Comparison of ENCODE assay signal across 1 cellular context in the genomic region with DNA sequence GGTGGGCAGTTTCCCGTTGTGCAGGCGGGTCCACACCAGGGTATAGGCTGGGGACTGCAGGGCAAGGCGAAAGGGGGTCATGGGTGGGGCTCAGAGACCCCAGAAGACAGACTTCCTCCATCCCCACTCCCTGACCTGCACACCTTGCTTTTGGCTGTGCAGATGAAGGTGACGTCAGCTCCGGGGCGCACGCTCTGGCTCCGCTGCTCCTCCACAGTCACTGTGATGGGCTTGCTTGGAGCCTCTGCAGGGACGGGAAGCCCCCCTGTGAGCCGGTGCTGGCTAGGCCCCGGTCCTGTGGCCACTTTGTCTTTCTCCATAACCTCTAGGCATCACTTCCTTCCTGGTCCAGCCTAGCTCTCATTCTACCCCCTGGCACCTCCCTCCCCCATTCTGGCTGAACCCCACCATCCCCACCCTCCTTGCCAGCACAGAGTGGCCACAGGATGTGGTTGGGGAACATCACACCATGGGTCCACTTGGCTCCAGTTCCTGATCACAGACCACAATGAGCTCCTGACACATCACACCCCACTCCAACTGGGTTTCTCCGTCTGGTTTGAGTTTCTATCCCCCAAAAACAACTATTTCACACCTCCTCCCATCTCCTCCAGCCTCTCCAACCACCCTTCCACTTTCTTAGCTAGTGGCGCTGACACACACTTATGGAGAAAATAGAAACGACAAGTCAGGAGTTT.
TF ChIP-seq lines count a peak whose summit lies in the region.

No MANE protein-coding gene starts in this region.

TF ChIP-seq in K562, 482 proteins besides CTCF, POLR2A, EP300 and RAD21:
- TF ChIP-seq MAFK (IDR thresholded peaks at IDR 0.05; ENCODE audit: low read length) (no peak), ZNF140 (CRISPR knock-in tag; IDR thresholded peaks at IDR 0.05) (no peak), ZNF764 (CRISPR knock-in tag; IDR thresholded peaks at IDR 0.05; ENCODE audit: low read depth) (no peak), POLR2G (IDR thresholded peaks at IDR 0.05; ENCODE audit: low read depth, low read length) (0 out of 2 replicates have a peak, but pooled peaks have one; percentile 23), ZNF408 (CRISPR knock-in tag; IDR thresholded peaks at IDR 0.05; ENCODE audit: low read depth) (no peak), MAFG (tag; conservative IDR thresholded peaks at IDR 0.05) (no peak)
- TF ChIP-seq, protein P1, sequence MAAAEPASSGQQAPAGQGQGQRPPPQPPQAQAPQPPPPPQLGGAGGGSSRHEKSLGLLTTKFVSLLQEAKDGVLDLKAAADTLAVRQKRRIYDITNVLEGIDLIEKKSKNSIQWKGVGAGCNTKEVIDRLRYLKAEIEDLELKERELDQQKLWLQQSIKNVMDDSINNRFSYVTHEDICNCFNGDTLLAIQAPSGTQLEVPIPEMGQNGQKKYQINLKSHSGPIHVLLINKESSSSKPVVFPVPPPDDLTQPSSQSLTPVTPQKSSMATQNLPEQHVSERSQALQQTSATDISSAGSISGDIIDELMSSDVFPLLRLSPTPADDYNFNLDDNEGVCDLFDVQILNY (CRISPR knock-in tag; IDR thresholded peaks at IDR 0.05), result no peak
TF ChIP-seq in K562: peak in this region for 1.
